Comparison of ENCODE assay signal across 21 cellular contexts in genomic region chr5:145118109-145118508, GRCh38.
"Had no signal": no experiment of that assay in that cellular context is flagged by ENCODE, and none has a peak within 500 bp of the region (broad histone marks: within the 10 kb centered on the region; RNA-seq: fewer than 3 reads in every experiment).

No MANE protein-coding gene starts in this region.

- H3K27me3 ChIP-seq: esophagus muscularis mucosa, gastroesophageal sphincter, spleen, transverse colon had no signal

- H3K9me3 ChIP-seq: esophagus muscularis mucosa, gastroesophageal sphincter, left ventricle myocardium inferior, lower lobe of right lung, spleen, thoracic aorta, transverse colon had no signal

- ATAC-seq: gastroesophageal sphincter; lower lobe of right lung; natural killer cell; sciatic nerve; stimulated activated naive B cell treated with anti-CD40 and anti-IgM and Interleukin-4, amounts not matched to agents 10 μg/mL and 1 μg/mL and 100 μg/mL, for 72 hours; stimulated activated naive CD8-positive, alpha-beta T cell treated with anti-CD3 and anti-CD28 coated beads, Interleukin-15, amount 100 ng/mL, for 72 hours had no signal

- H3K4me1 ChIP-seq: esophagus muscularis mucosa, gastroesophageal sphincter, left ventricle myocardium inferior, lower lobe of right lung, spleen, transverse colon had no signal

- H3K27ac ChIP-seq: epithelial cell of prostate, esophagus muscularis mucosa, gastroesophageal sphincter, left ventricle myocardium inferior, lower lobe of right lung, spleen, thoracic aorta, transverse colon had no signal

- H3K36me3 ChIP-seq: esophagus muscularis mucosa, gastroesophageal sphincter, left ventricle myocardium inferior, lower lobe of right lung, spleen, thoracic aorta, transverse colon had no signal

- DNase-seq: effector memory CD4-positive, alpha-beta T cell; foreskin fibroblast; glutamatergic neuron; islet precursor cell; left ventricle myocardium inferior; lower lobe of right lung; natural killer cell; posterior cingulate gyrus; spleen; stimulated activated CD4-positive, alpha-beta T cell treated with anti-CD3 and anti-CD28 coated beads, Interleukin-15, amount 100 ng/mL, for 24 hours; stimulated activated CD4-positive, alpha-beta T cell treated with anti-CD3 and anti-CD28 coated beads, Interleukin-1b, Interleukin-23, amount 100 ng/mL, for 48 hours; stimulated activated CD4-positive, alpha-beta T cell treated with anti-CD3 and anti-CD28 coated beads, Interleukin-4, amount 100 ng/mL, for 24 hours; stimulated activated naive B cell treated with anti-CD40 and anti-IgM and Interleukin-4, amounts not matched to agents 10 μg/mL and 1 μg/mL and 100 μg/mL, for 72 hours; stimulated activated naive CD8-positive, alpha-beta T cell treated with anti-CD3 and anti-CD28 coated beads, Interleukin-15, amount 100 ng/mL, for 72 hours; transverse colon had no signal

- FAIRE-seq: endometrium had no signal

- H3K4me3 ChIP-seq: esophagus muscularis mucosa, gastroesophageal sphincter, left ventricle myocardium inferior, lower lobe of right lung, spleen, thoracic aorta, transverse colon had no signal
